Comparison of ENCODE assay signal across 8 cellular contexts in genomic region chr5:150485770-150486401, GRCh38. TPM values are rescaled to one million over a fixed set of nuclear protein-coding genes. Genes with fewer than 3 reads are reported as not detected.
DNase-seq lines count a peak whose midpoint lies in the region; ATAC-seq and TF ChIP-seq lines count a peak whose summit lies in the region.

No MANE protein-coding gene starts in this region.

- peak overlapping the region; percentile 99 for H3K9ac ChIP-seq in neuronal stem cell (ENCODE audit: low read depth, low read length, poor library complexity)

- peaks cover 6% of the 10 kb centered on the region for H3K4me1 Mint-ChIP-seq in activated T-helper 2 cell treated with anti-CD3 and anti-CD28 coated beads, Interferon-gamma antibody, Interleukin-2, Interleukin-4, amounts not matched to agents 10 μg/mL and 5 μg/mL and 100 μg/mL, durations not matched to agents 14 hours and 24 hours and 36 hours (ENCODE audit: low read depth)

- H3K9me3 Mint-ChIP-seq in activated T-helper 2 cell treated with anti-CD3 and anti-CD28 coated beads, Interferon-gamma antibody, Interleukin-2, Interleukin-4, amounts not matched to agents 10 μg/mL and 5 μg/mL and 100 μg/mL, durations not matched to agents 14 hours and 24 hours and 36 hours = no peaks in the 10 kb centered on the region

- peak overlapping the region; percentile 91 for H2AFZ ChIP-seq in neuronal stem cell (ENCODE audit: low read length)

- peak overlapping the region; percentile 75 for H4K91ac ChIP-seq in neuronal stem cell (ENCODE audit: low read depth, low read length, poor library complexity)

- peaks cover 15% of the 10 kb centered on the region for H3K27me3 Mint-ChIP-seq in activated T-helper 2 cell treated with anti-CD3 and anti-CD28 coated beads, Interferon-gamma antibody, Interleukin-2, Interleukin-4, amounts not matched to agents 10 μg/mL and 5 μg/mL and 100 μg/mL, durations not matched to agents 14 hours and 24 hours and 36 hours (ENCODE audit: low read depth)

- peak; percentile 46 for ATAC-seq in aorta (ENCODE audit: low FRiP score)

- H3K36me3 ChIP-seq in neuronal stem cell (replicated peaks in 1 of 2; ENCODE audit: control insufficient read depth in 2 of 2, insufficient read depth in 2 of 2, low read length in 2 of 2) (peaks cover 0 to 17% of the 10 kb centered on the region in 2 donors), aorta (ENCODE audit: control insufficient read depth in 1 of 2, insufficient read depth in 2 of 2, low read length in 1 of 2) (no peaks in the 10 kb centered on the region)

- H4K8ac ChIP-seq in neuronal stem cell (ENCODE audit: low read depth, low read length) = peak overlapping the region; percentile 6

- H3K18ac ChIP-seq in neuronal stem cell (ENCODE audit: low read length) = peak overlapping the region; percentile 100

- no CpG with 5 or more reads among the region's 85 CpGs for whole genome bisulfite sequencing in neuronal stem cell (ENCODE audit: extremely low coverage in 2 of 2, insufficient read length in 2 of 2, insufficient replicate concordance in 1 of 2), 2 donors
- 0 to 1% methylated on average over 46 to 85 of the region's 85 CpGs for WGBS in aorta, 2 donors

- peak overlapping the region; percentile 88 for H2AK5ac ChIP-seq in neuronal stem cell (ENCODE audit: low read depth, low read length)

- TF ChIP-seq CTCF in fibroblast of villous mesenchyme (IDR thresholded peaks at IDR 0.05; ENCODE audit: insufficient read depth, low read depth, low read length) = no peak

- no peaks in the 10 kb centered on the region for H3K36me3 Mint-ChIP-seq in activated T-helper 2 cell treated with anti-CD3 and anti-CD28 coated beads, Interferon-gamma antibody, Interleukin-2, Interleukin-4, amounts not matched to agents 10 μg/mL and 5 μg/mL and 100 μg/mL, durations not matched to agents 14 hours and 24 hours and 36 hours (ENCODE audit: low read depth)

- H2BK120ac ChIP-seq in neuronal stem cell (ENCODE audit: low read depth, low read length) = peak overlapping the region; percentile 88

- H3K14ac ChIP-seq in neuronal stem cell (ENCODE audit: low read length) = peak overlapping the region; percentile 91

- DNase-seq in DMS53 (lab: John Stamatoyannopoulos, UW) (peak; percentile 81), DMS53 treated with DMSO at 0.1 percent for 48 hours (lab: John Stamatoyannopoulos, UW; ENCODE audit: unreplicated experiment) (no peak), LoVo (ENCODE audit: low spot score) (peak; percentile 31), fibroblast of villous mesenchyme (ENCODE audit: low read depth) (no peak), neuronal stem cell (ENCODE audit: low spot score) (peak; percentile 67), aorta (peak; percentile 82 to 92), SIG-M5 treated with dmso at 0.1 percent for 504 hours (lab: John Stamatoyannopoulos, UW; ENCODE audit: unreplicated experiment) (no peak)
- peak; percentile 11 for DNase-seq in activated T-helper 2 cell treated with anti-CD3 and anti-CD28 coated beads, Interferon-gamma antibody, Interleukin-2, Interleukin-4, amounts not matched to agents 10 μg/mL and 5 μg/mL and 100 μg/mL, durations not matched to agents 14 hours and 24 hours and 36 hours (ENCODE audit: low spot score)

- peak overlapping the region; percentile 70 for H3K23ac ChIP-seq in neuronal stem cell (ENCODE audit: low read depth, low read length, poor library complexity)

- H2BK12ac ChIP-seq in neuronal stem cell (ENCODE audit: low read length) = peak overlapping the region; percentile 79

- peak overlapping the region; percentile 11 for H2BK15ac ChIP-seq in neuronal stem cell (ENCODE audit: low read length)

- peaks cover 13% of the 10 kb centered on the region for H3K79me1 ChIP-seq in neuronal stem cell (ENCODE audit: low read depth, low read length)

- no peaks in the 10 kb centered on the region for H3K27me3 ChIP-seq in neuronal stem cell (ENCODE audit: control insufficient read depth in 3 of 3, insufficient read depth in 3 of 3, low read depth in 1 of 3, low read length in 3 of 3)
- no peaks in the 10 kb centered on the region for H3K27me3 ChIP-seq in aorta (ENCODE audit: control insufficient read depth in 1 of 2, insufficient read depth in 2 of 2, low read length in 1 of 2)

- H2BK5ac ChIP-seq in neuronal stem cell (ENCODE audit: low read length) = peak overlapping the region; percentile 91

- intact Hi-C loops in activated T-helper 2 cell treated with anti-CD3 and anti-CD28 coated beads, Interferon-gamma antibody, Interleukin-2, Interleukin-4, amounts not matched to agents 10 μg/mL and 5 μg/mL and 100 μg/mL, durations not matched to agents 14 hours and 24 hours and 36 hours (cut with micrococcal nuclease) = no loop called here
- intact Hi-C loops in aorta (cut with DNase I) = loop anchor here (1.0 to 10.0 kb wide), 3 partner anchors 36 to 60 kb away; no protein-coding TSS in a partner anchor

- H3K9me3 ChIP-seq in neuronal stem cell (replicated peaks in 1 of 2; ENCODE audit: control insufficient read depth in 2 of 2, insufficient read depth in 1 of 2, low read depth in 1 of 2, low read length in 2 of 2) (no peaks in the 10 kb centered on the region), aorta (ENCODE audit: control insufficient read depth, low read length) (no peaks in the 10 kb centered on the region)

- H3K4me2 ChIP-seq in neuronal stem cell (ENCODE audit: insufficient read depth, low read length, poor library complexity, severe bottlenecking) = peak overlapping the region; percentile 56

- H3K4ac ChIP-seq in neuronal stem cell (ENCODE audit: low read length) = peak overlapping the region; percentile 87

- no peak overlapping the region for H3K27ac Mint-ChIP-seq in activated T-helper 2 cell treated with anti-CD3 and anti-CD28 coated beads, Interferon-gamma antibody, Interleukin-2, Interleukin-4, amounts not matched to agents 10 μg/mL and 5 μg/mL and 100 μg/mL, durations not matched to agents 14 hours and 24 hours and 36 hours

- no peak overlapping the region for H3K4me3 Mint-ChIP-seq in activated T-helper 2 cell treated with anti-CD3 and anti-CD28 coated beads, Interferon-gamma antibody, Interleukin-2, Interleukin-4, amounts not matched to agents 10 μg/mL and 5 μg/mL and 100 μg/mL, durations not matched to agents 14 hours and 24 hours and 36 hours (ENCODE audit: low read depth)

- H3K27ac ChIP-seq in neuronal stem cell (replicated peaks; ENCODE audit: low read length) (peak overlapping the region; percentile 98), aorta (ENCODE audit: low read depth in 1 of 2, low read length in 2 of 2) (peak overlapping the region; percentile 62 to 94)

- H3K4me1 ChIP-seq in neuronal stem cell (ENCODE audit: control insufficient read depth in 2 of 2, insufficient read depth in 1 of 2, low read depth in 1 of 2, low read length in 2 of 2) (peaks cover 30 to 39% of the 10 kb centered on the region in 2 donors), aorta (ENCODE audit: control insufficient read depth in 1 of 2, insufficient read depth in 2 of 2, low read length in 2 of 2) (peaks cover 11 to 14% of the 10 kb centered on the region in 2 donors)

- peak overlapping the region; percentile 87 for H3K4me3 ChIP-seq in fibroblast of villous mesenchyme (ENCODE audit: low read depth, low read length)
- H3K4me3 ChIP-seq in neuronal stem cell (ENCODE audit: low read length in 2 of 2) = peak overlapping the region; percentile 86 to 99
- H3K4me3 ChIP-seq in aorta (ENCODE audit: low read length in 2 of 2) = peak overlapping the region; percentile 70 to 92

RNA-seq across cellular contexts. Expression of gene NDST1, which starts 22.0 kb away (rescaled TPM):
- 2.4 and 3.0 TPM in 2 replicates for total RNA-seq in activated T-helper 2 cell treated with anti-CD3 and anti-CD28 coated beads, Interferon-gamma antibody, Interleukin-2, Interleukin-4, amounts not matched to agents 10 μg/mL and 5 μg/mL and 100 μg/mL, durations not matched to agents 14 hours and 24 hours and 36 hours
- total RNA-seq in fibroblast of villous mesenchyme (87.2 and 89.5 TPM in 2 replicates), aorta (100 to 1,000 TPM in 1 of 2 donors, 10 to 100 TPM in 1; 74.0 to 116 TPM)
- polyA plus RNA-seq in neuronal stem cell (2013, experiment 1 of 2) = 27.1 TPM
- polyA plus RNA-seq in neuronal stem cell (2013, experiment 2 of 2) = 25.9 TPM
- 10 to 100 TPM; 10.4 to 12.1 TPM for polyA plus RNA-seq in aorta

RNA-seq across cellular contexts. Expression of gene RPS14, which starts 36.3 kb away (rescaled TPM):
- 2,552 and 2,593 TPM in 2 replicates for total RNA-seq in activated T-helper 2 cell treated with anti-CD3 and anti-CD28 coated beads, Interferon-gamma antibody, Interleukin-2, Interleukin-4, amounts not matched to agents 10 μg/mL and 5 μg/mL and 100 μg/mL, durations not matched to agents 14 hours and 24 hours and 36 hours
- total RNA-seq in fibroblast of villous mesenchyme (1,744 and 3,299 TPM in 2 replicates), aorta (1,000 to 10,000 TPM; 1,419 to 1,480 TPM)
- 5,106 TPM for polyA plus RNA-seq in neuronal stem cell (2013, experiment 1 of 2)
- polyA plus RNA-seq in neuronal stem cell (2013, experiment 2 of 2) = 5,095 TPM
- polyA plus RNA-seq in aorta = 1,000 to 10,000 TPM; 3,586 to 6,043 TPM

Comparison
In these comparisons a context has a peak if more than half of its experiments do, and no peak if none do; other contexts are left out.
1. DNase-seq: peak in DMS53 (single experiment), LoVo (single experiment), activated T-helper 2 cell treated with anti-CD3 and anti-CD28 coated beads, Interferon-gamma antibody, Interleukin-2, Interleukin-4, amounts not matched to agents 10 μg/mL and 5 μg/mL and 100 μg/mL, durations not matched to agents 14 hours and 24 hours and 36 hours (single experiment), neuronal stem cell (single experiment) and aorta (2 of 2); none in DMS53 treated with DMSO at 0.1 percent for 48 hours (single experiment), fibroblast of villous mesenchyme (single experiment) and SIG-M5 treated with dmso at 0.1 percent for 504 hours (single experiment).
2. RNA of gene NDST1, which starts 22.0 kb away (total RNA-seq): 74.0 to 116 TPM in aorta and 87.2 to 89.5 TPM in fibroblast of villous mesenchyme; 2.4 to 3.0 TPM in activated T-helper 2 cell treated with anti-CD3 and anti-CD28 coated beads, Interferon-gamma antibody, Interleukin-2, Interleukin-4, amounts not matched to agents 10 μg/mL and 5 μg/mL and 100 μg/mL, durations not matched to agents 14 hours and 24 hours and 36 hours; every median in the first group is over 10 times any median in the second.
3. Peak in every context shown above with its lines, with median percentiles within 50 percentile points of each other: H3K4me3 ChIP-seq.